ENCODE assay signal across 21 cellular contexts in the genomic region with DNA sequence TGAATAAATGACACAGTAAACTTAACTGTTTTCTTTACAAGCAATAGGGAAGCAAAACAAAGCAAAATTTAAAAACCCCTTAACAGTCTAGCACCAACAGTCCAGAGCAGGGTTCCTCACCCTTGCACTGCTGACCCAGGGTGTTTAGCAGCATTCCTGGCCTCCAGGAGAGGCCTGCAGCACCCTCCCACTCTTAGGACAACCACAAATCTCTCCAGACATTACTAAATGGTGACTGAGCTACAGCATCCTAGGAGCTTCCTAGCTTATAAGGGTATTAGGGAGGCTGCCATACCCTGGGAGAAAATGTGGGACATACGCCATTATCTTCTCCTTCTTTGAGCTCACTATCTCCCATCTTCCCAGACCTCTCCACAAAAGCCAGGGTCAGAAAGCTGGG.
"Had no signal": no experiment of that assay in that cellular context is flagged by ENCODE, and none has a peak within 500 bp of the region (broad histone marks: within the 10 kb centered on the region; RNA-seq: fewer than 3 reads in every experiment).

No MANE protein-coding gene starts in this region.

- H3K4me1 Mint-ChIP-seq: mesothelial cell of epicardium; nephron; neural progenitor cell; stimulated activated memory B cell treated with anti-CD40 and anti-IgM and Interleukin-4, amounts not matched to agents 10 μg/mL and 1 μg/mL and 100 μg/mL, for 72 hours had no signal

- H3K36me3 Mint-ChIP-seq: neural progenitor cell had no signal

- H3K9me3 Mint-ChIP-seq: effector memory CD8-positive, alpha-beta T cell; immature natural killer cell; mesothelial cell of epicardium; naive B cell; nephron; neural progenitor cell; stimulated activated memory B cell treated with anti-CD40 and anti-IgM and Interleukin-4, amounts not matched to agents 10 μg/mL and 1 μg/mL and 100 μg/mL, for 72 hours had no signal

- H3K27ac Mint-ChIP-seq: mesothelial cell of epicardium; nephron; neural progenitor cell; stimulated activated memory B cell treated with anti-CD40 and anti-IgM and Interleukin-4, amounts not matched to agents 10 μg/mL and 1 μg/mL and 100 μg/mL, for 72 hours had no signal

- DNase-seq: cortex of kidney; effector memory CD8-positive, alpha-beta T cell; erythroblast; esophagus squamous epithelium; hypothalamus; immature natural killer cell; mesenchymal stem cell; mucosa of descending colon; naive B cell; stimulated activated CD4-positive, alpha-beta T cell treated with anti-CD3 and anti-CD28 coated beads, Interleukin-2, amount 100 ng/mL, for 24 hours; stimulated activated CD4-positive, alpha-beta T cell treated with anti-CD3 and anti-CD28 coated beads, Interleukin-4, amount 100 ng/mL, for 24 hours; stimulated activated naive CD8-positive, alpha-beta T cell treated with anti-CD3 and anti-CD28 coated beads, Interleukin-15, Interleukin-2, amounts not matched to agents 100 U/mL and 50 U/mL, for 24 hours; substantia nigra; testis; tibial artery; upper lobe of left lung had no signal

- H3K27me3 Mint-ChIP-seq: effector memory CD8-positive, alpha-beta T cell; naive B cell; stimulated activated memory B cell treated with anti-CD40 and anti-IgM and Interleukin-4, amounts not matched to agents 10 μg/mL and 1 μg/mL and 100 μg/mL, for 72 hours had no signal

- ATAC-seq: effector memory CD8-positive, alpha-beta T cell; mucosa of descending colon; sciatic nerve; stimulated activated memory B cell treated with anti-CD40 and anti-IgM and Interleukin-4, amounts not matched to agents 10 μg/mL and 1 μg/mL and 100 μg/mL, for 72 hours; stimulated activated naive CD8-positive, alpha-beta T cell treated with anti-CD3 and anti-CD28 coated beads, Interleukin-15, Interleukin-2, amounts not matched to agents 100 U/mL and 50 U/mL, for 24 hours had no signal

- H3K4me3 Mint-ChIP-seq: effector memory CD8-positive, alpha-beta T cell; immature natural killer cell; mesothelial cell of epicardium; naive B cell; nephron; neural progenitor cell; stimulated activated memory B cell treated with anti-CD40 and anti-IgM and Interleukin-4, amounts not matched to agents 10 μg/mL and 1 μg/mL and 100 μg/mL, for 72 hours had no signal
